9 cellular contexts compared by ENCODE assay signal in genomic region chr5:55306641-55307382, GRCh38. TPM values are rescaled to one million over a fixed set of nuclear protein-coding genes. Genes with fewer than 3 reads are reported as not detected.
DNase-seq lines count a peak whose midpoint lies in the region; ATAC-seq and TF ChIP-seq lines count a peak whose summit lies in the region.
"Had no signal": no experiment of that assay in that cellular context is flagged by ENCODE, and none has a peak within 500 bp of the region (broad histone marks: within the 10 kb centered on the region; RNA-seq: fewer than 3 reads in every experiment).

No MANE protein-coding gene starts in this region.

- no peaks in the 10 kb centered on the region for H3K9me3 Mint-ChIP-seq in activated T-cell treated with anti-CD3 and anti-CD28 coated beads, Interleukin-2, amount 50 U/mL, for 4 hours
- H3K9me3 Mint-ChIP-seq in activated CD4-positive, alpha-beta T cell treated with anti-CD3 and anti-CD28 coated beads, Interleukin-2, amount 10 ng/mL, durations not matched to agents 7 days and 5 days: no peaks in the 10 kb centered on the region
- H3K9me3 Mint-ChIP-seq in immature natural killer cell: no peaks in the 10 kb centered on the region
- H3K9me3 Mint-ChIP-seq: activated naive CD4-positive, alpha-beta T cell treated with anti-CD3 and anti-CD28 coated beads, Interleukin-2, amount 50 U/mL, for 72 hours had no signal

- H3K27me3 Mint-ChIP-seq in activated T-cell treated with anti-CD3 and anti-CD28 coated beads, Interleukin-2, amount 50 U/mL, for 4 hours (ENCODE audit: low read depth): no peaks in the 10 kb centered on the region
- H3K27me3 Mint-ChIP-seq in activated CD4-positive, alpha-beta T cell treated with anti-CD3 and anti-CD28 coated beads, Interleukin-2, amount 10 ng/mL, durations not matched to agents 7 days and 5 days: no peaks in the 10 kb centered on the region
- peaks cover 0 to 2% (median 0%) of the 10 kb centered on the region in 3 donors for H3K27me3 Mint-ChIP-seq in immature natural killer cell (ENCODE audit: low read depth in 3 of 3)

- peak overlapping the region; percentile 90 to 95 (median 92) for H3K27ac ChIP-seq in esophagus muscularis mucosa (replicated peaks in 1 of 4)
- peak overlapping the region; percentile 90 for H3K27ac ChIP-seq in rectal smooth muscle tissue (ENCODE audit: low read depth, low read length)

- H3K9ac ChIP-seq in rectal smooth muscle tissue (ENCODE audit: low read length): peak overlapping the region; percentile 95

- H3K36me3 Mint-ChIP-seq in activated T-cell treated with anti-CD3 and anti-CD28 coated beads, Interleukin-2, amount 50 U/mL, for 4 hours (ENCODE audit: insufficient read depth): peaks cover 18% of the 10 kb centered on the region
- H3K36me3 Mint-ChIP-seq in activated CD4-positive, alpha-beta T cell treated with anti-CD3 and anti-CD28 coated beads, Interleukin-2, amount 10 ng/mL, durations not matched to agents 7 days and 5 days (ENCODE audit: low read depth): peaks cover 20% of the 10 kb centered on the region
- H3K36me3 Mint-ChIP-seq in immature natural killer cell: peaks cover 0 to 4% (median 0%) of the 10 kb centered on the region in 3 donors

- no peaks in the 10 kb centered on the region for H3K9me3 ChIP-seq in esophagus muscularis mucosa

- H3K27me3 ChIP-seq in esophagus muscularis mucosa: no peaks in the 10 kb centered on the region
- H3K27me3 ChIP-seq in rectal smooth muscle tissue (ENCODE audit: control insufficient read depth, insufficient read depth, low read length): no peaks in the 10 kb centered on the region

- H3K4me3 ChIP-seq in NB4 (ENCODE audit: low read depth, low read length) (peak overlapping the region; percentile 98), esophagus muscularis mucosa (peak overlapping the region; percentile 65 to 86 (median 80)), rectal smooth muscle tissue (ENCODE audit: low read length) (peak overlapping the region; percentile 77)

- POLR2A ChIA-PET in activated CD4-positive, alpha-beta T cell treated with anti-CD3 and anti-CD28 coated beads, Interleukin-2, amount 10 ng/mL, durations not matched to agents 7 days and 5 days (lab: Charles Lee): interaction anchor here (0.7 kb wide), 1 partner anchor 539 kb away, joined by 3 read pairs; no protein-coding TSS in a partner anchor

- ATAC-seq in activated T-cell treated with anti-CD3 and anti-CD28 coated beads, Interleukin-2, amount 50 U/mL, for 4 hours: no peak

- H3K4me1 Mint-ChIP-seq in activated T-cell treated with anti-CD3 and anti-CD28 coated beads, Interleukin-2, amount 50 U/mL, for 4 hours (ENCODE audit: low read depth): peaks cover 26% of the 10 kb centered on the region
- H3K4me1 Mint-ChIP-seq in activated CD4-positive, alpha-beta T cell treated with anti-CD3 and anti-CD28 coated beads, Interleukin-2, amount 10 ng/mL, durations not matched to agents 7 days and 5 days: peaks cover 24% of the 10 kb centered on the region
- peaks cover 23 to 33% of the 10 kb centered on the region in 2 donors for H3K4me1 Mint-ChIP-seq in immature natural killer cell

- no peak overlapping the region for H3K27ac Mint-ChIP-seq in activated CD4-positive, alpha-beta T cell treated with anti-CD3 and anti-CD28 coated beads, Interleukin-2, amount 10 ng/mL, durations not matched to agents 7 days and 5 days
- no peak overlapping the region for H3K27ac Mint-ChIP-seq in immature natural killer cell
- H3K27ac Mint-ChIP-seq: activated naive CD4-positive, alpha-beta T cell treated with anti-CD3 and anti-CD28 coated beads, Interleukin-2, amount 50 U/mL, for 72 hours had no signal

- H3K36me3 ChIP-seq in esophagus muscularis mucosa: no peaks in the 10 kb centered on the region
- H3K36me3 ChIP-seq in rectal smooth muscle tissue (ENCODE audit: control insufficient read depth, insufficient read depth, low read length): no peaks in the 10 kb centered on the region

- TF ChIP-seq CTCF in NB4 (IDR thresholded peaks at IDR 0.05; ENCODE audit: low read depth, low read length) (no peak), esophagus muscularis mucosa (IDR thresholded peaks at IDR 0.05) (no peak)

- no peak overlapping the region for H3K4me3 Mint-ChIP-seq in activated T-cell treated with anti-CD3 and anti-CD28 coated beads, Interleukin-2, amount 50 U/mL, for 4 hours
- no peak overlapping the region for H3K4me3 Mint-ChIP-seq in activated CD4-positive, alpha-beta T cell treated with anti-CD3 and anti-CD28 coated beads, Interleukin-2, amount 10 ng/mL, durations not matched to agents 7 days and 5 days
- H3K4me3 Mint-ChIP-seq in immature natural killer cell: no peak overlapping the region

- CTCF ChIA-PET in activated CD4-positive, alpha-beta T cell treated with anti-CD3 and anti-CD28 coated beads, Interleukin-2, amount 10 ng/mL, durations not matched to agents 7 days and 5 days (lab: Charles Lee): interaction anchor here (0.6 to 2.9 kb wide), 8 partner anchors 10 to 630 kb away, joined by 3 to 12 read pairs (median 5); no protein-coding TSS in a partner anchor

- DNase-seq in activated T-cell treated with anti-CD3 and anti-CD28 coated beads for 4 hours: peak; percentile 6
- DNase-seq in activated T-cell treated with anti-CD3 and anti-CD28 coated beads, Interleukin-2, amount 50 U/mL, for 4 hours: no peak
- DNase-seq in NB4 (ENCODE audit: low read depth): peak; percentile 28
- DNase-seq in esophagus muscularis mucosa (ENCODE audit: extremely low spot score): no peak
- DNase-seq in activated CD4-positive, alpha-beta T cell treated with anti-CD3 and anti-CD28 coated beads, Interleukin-2, amount 10 ng/mL, durations not matched to agents 7 days and 5 days: no peak
- DNase-seq in immature natural killer cell: no peak
- no peak for DNase-seq in midbrain (lab: John Stamatoyannopoulos, UW)

- TF ChIP-seq POLR2A in NB4 (IDR thresholded peaks at IDR 0.05; ENCODE audit: extremely low read depth, insufficient read length) (no peak), esophagus muscularis mucosa (IDR thresholded peaks at IDR 0.05; ENCODE audit: low read depth) (no peak)

- intact Hi-C loops in esophagus muscularis mucosa (cut with DNase I): no loop called here

- WGBS in esophagus muscularis mucosa: 4% methylated on average over 12 of the region's 12 CpGs

- no peak for TF ChIP-seq EP300 in esophagus muscularis mucosa (IDR thresholded peaks at IDR 0.05)

- H3K4me1 ChIP-seq in esophagus muscularis mucosa (peaks cover 48 to 72% (median 70%) of the 10 kb centered on the region in 4 donors), rectal smooth muscle tissue (ENCODE audit: control insufficient read depth, insufficient read depth, low read length) (peaks cover 24% of the 10 kb centered on the region)

RNA-seq across cellular contexts. Expression of gene DHX29, which starts 0.7 kb away (rescaled TPM):
- total RNA-seq in activated T-cell treated with anti-CD3 and anti-CD28 coated beads, Interleukin-2, amount 50 U/mL, for 4 hours: 10 to 100 TPM; 22.3 to 23.1 (median 22.5) TPM
- 10 to 100 TPM; 26.1 to 34.9 (median 30.2) TPM for total RNA-seq in esophagus muscularis mucosa
- 10 to 100 TPM; 18.7 to 19.3 TPM for total RNA-seq in activated CD4-positive, alpha-beta T cell treated with anti-CD3 and anti-CD28 coated beads, Interleukin-2, amount 10 ng/mL, durations not matched to agents 7 days and 5 days
- polyA plus RNA-seq in immature natural killer cell: 10 to 100 TPM; 10.6 to 17.9 (median 14.5) TPM

RNA-seq across cellular contexts. Expression of gene MTREX, which starts 1.0 kb away (rescaled TPM):
- 100 to 1,000 TPM; 115 to 121 (median 117) TPM for total RNA-seq in activated T-cell treated with anti-CD3 and anti-CD28 coated beads, Interleukin-2, amount 50 U/mL, for 4 hours
- total RNA-seq in esophagus muscularis mucosa: 10 to 100 TPM; 53.7 to 64.0 (median 62.3) TPM
- total RNA-seq in activated CD4-positive, alpha-beta T cell treated with anti-CD3 and anti-CD28 coated beads, Interleukin-2, amount 10 ng/mL, durations not matched to agents 7 days and 5 days: 10 to 100 TPM; 71.8 to 76.1 TPM
- 10 to 100 TPM; 21.8 to 29.3 (median 24.4) TPM for polyA plus RNA-seq in immature natural killer cell

Comparison
In these comparisons a context has a peak if more than half of its experiments do, and no peak if none do; other contexts are left out.
1. DNase-seq: peak in activated T-cell treated with anti-CD3 and anti-CD28 coated beads for 4 hours (single experiment) and NB4 (single experiment); none in activated T-cell treated with anti-CD3 and anti-CD28 coated beads, Interleukin-2, amount 50 U/mL, for 4 hours (single experiment), esophagus muscularis mucosa (single experiment), activated CD4-positive, alpha-beta T cell treated with anti-CD3 and anti-CD28 coated beads, Interleukin-2, amount 10 ng/mL, durations not matched to agents 7 days and 5 days (single experiment), immature natural killer cell (0 of 3) and midbrain (single experiment).
2. Peak in every context shown above with its lines, with median percentiles within 50 percentile points of each other: H3K4me3 ChIP-seq.